In the genomic region with DNA sequence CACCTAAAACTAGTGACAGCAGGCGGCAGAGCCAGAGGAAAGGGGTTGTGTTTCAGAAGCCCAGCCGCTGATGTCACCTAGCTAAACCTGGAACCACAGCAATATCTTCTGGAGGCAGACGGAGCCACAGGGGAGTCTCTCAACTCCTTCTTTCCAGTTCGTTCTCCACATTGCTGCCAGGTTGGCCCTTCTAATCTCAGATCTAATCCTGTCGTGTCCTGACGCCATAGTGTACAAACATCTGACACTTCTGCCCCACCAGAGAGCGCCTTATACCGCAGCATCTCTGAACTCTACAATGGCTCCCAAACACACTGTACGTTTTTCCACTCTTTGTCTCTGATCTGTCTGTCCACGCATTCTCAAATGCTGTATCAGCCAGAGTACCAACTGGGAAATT, we compare ENCODE assay signal across 18 cellular contexts.
DNase-seq lines count a peak whose midpoint lies in the region; ATAC-seq and TF ChIP-seq lines count a peak whose summit lies in the region.
"Had no signal": no experiment of that assay in that cellular context is flagged by ENCODE, and none has a peak within 500 bp of the region (broad histone marks: within the 10 kb centered on the region; RNA-seq: fewer than 3 reads in every experiment).

No MANE protein-coding gene starts in this region.

- POLR2A ChIA-PET in HCT116 (lab: Charles Lee) (no interaction called here), HEK293T (lab: Yijun Ruan, JAX) (no interaction called here)

- H3K4me3 ChIP-seq in BLaER1 (no peak overlapping the region), HCT116 (replicated peaks in 1 of 2; ENCODE audit: low read depth in 1 of 2, low read length in 2 of 2) (no peak overlapping the region)
- H3K4me3 ChIP-seq: spleen had no signal

- H3K9me3 ChIP-seq in BLaER1 (peaks cover 30% of the 10 kb centered on the region), HCT116 (ENCODE audit: control insufficient read depth in 1 of 2, insufficient read depth in 1 of 2, low read depth in 1 of 2, low read length in 2 of 2) (no peaks in the 10 kb centered on the region)
- H3K9me3 ChIP-seq: spleen had no signal

- peak overlapping the region; percentile 67 for H3K4me2 ChIP-seq in BLaER1
- no peak overlapping the region for H3K4me2 ChIP-seq in HCT116 (ENCODE audit: low read length)

- no peak overlapping the region for H2AFZ ChIP-seq in HCT116 (ENCODE audit: low read depth, low read length, poor library complexity, severe bottlenecking)
- H2AFZ ChIP-seq: parathyroid adenoma had no signal

- no peak for ATAC-seq in HCT116
- ATAC-seq: left colon; stimulated activated effector memory CD8-positive, alpha-beta T cell treated with anti-CD3 and anti-CD28 coated beads, Interleukin-12 subunit alpha, Interleukin-12 subunit beta, amount 100 ng/mL, for 72 hours had no signal

- H4K20me1 ChIP-seq in BLaER1 (no peaks in the 10 kb centered on the region), HCT116 (ENCODE audit: insufficient read depth) (no peaks in the 10 kb centered on the region)

- CTCF ChIA-PET in HCT116 (lab: Charles Lee): no interaction called here
- CTCF ChIA-PET in HEK293T (lab: Yijun Ruan, JAX): no interaction called here

- no TSS peak for BruUV-seq in HCT116 (replicated peaks; lab: Mats Ljungman, UMichigan)

- H3K27ac ChIP-seq in BLaER1 (peak overlapping the region; percentile 78), HCT116 (ENCODE audit: low read depth, low read length) (no peak overlapping the region)
- H3K27ac ChIP-seq: parathyroid adenoma, spleen had no signal

- H3K4me1 ChIP-seq in BLaER1 (peaks cover 70% of the 10 kb centered on the region), HCT116 (ENCODE audit: control insufficient read depth in 1 of 2, insufficient read depth in 2 of 2, low read length in 2 of 2) (peaks cover 6% of the 10 kb centered on the region in 2 experiments)
- H3K4me1 ChIP-seq: parathyroid adenoma had no signal

- DNase-seq in HCT116 (ENCODE audit: low read depth, low spot score): no peak
- DNase-seq in NCI-H82 treated with DMSO at 0.1 percent for 48 hours (lab: John Stamatoyannopoulos, UW; ENCODE audit: unreplicated experiment): peak; percentile 20
- DNase-seq in islet precursor cell: peak; percentile 52
- DNase-seq in hepatic stellate cell (ENCODE audit: low spot score): no peak
- DNase-seq in HEK293T (ENCODE audit: extremely low spot score): no peak
- no peak for DNase-seq in NCI-H1930 (lab: John Stamatoyannopoulos, UW)
- no peak for DNase-seq in activated naive CD4-positive, alpha-beta T cell treated with Interleukin-2 at 50 U/mL for 16 hours
- DNase-seq: activated CD4-positive, alpha-beta memory T cell treated with anti-CD3 and anti-CD28 coated beads for 36 hours; DMS79; effector CD4-positive, alpha-beta T cell; HFFc6; left colon; MV-4-11; NCI-H446; spleen had no signal

- no peak for TF ChIP-seq POLR2A in HCT116 (IDR thresholded peaks at IDR 0.05; ENCODE audit: borderline replicate concordance, extremely low read depth, insufficient read depth, insufficient read length)

- no peak for TF ChIP-seq CTCF in HCT116 (IDR thresholded peaks at IDR 0.05 in 2 of 3, conservative IDR thresholded peaks at IDR 0.05 in 1 of 3; ENCODE audit: borderline replicate concordance in 1 of 3, insufficient read depth in 1 of 3, low read depth in 2 of 3, low read length in 2 of 3)

- no peaks in the 10 kb centered on the region for H3K27me3 ChIP-seq in BLaER1
- no peaks in the 10 kb centered on the region for H3K27me3 ChIP-seq in HCT116 (ENCODE audit: insufficient read depth, low read length)
- H3K27me3 ChIP-seq: spleen had no signal

- intact Hi-C loops in HCT116 (cut with micrococcal nuclease): no loop called here

- H3K36me3 ChIP-seq in BLaER1 (peaks cover 5% of the 10 kb centered on the region; the same call in 1 of the 2 replicates), HCT116 (ENCODE audit: control insufficient read depth in 1 of 2, insufficient read depth in 2 of 2, low read length in 2 of 2) (no peaks in the 10 kb centered on the region)
- H3K36me3 ChIP-seq: spleen had no signal

- no peaks in the 10 kb centered on the region for H3K79me2 ChIP-seq in HCT116 (ENCODE audit: insufficient read depth, low read length)
- H3K79me2 ChIP-seq: parathyroid adenoma had no signal

- H3K9me2 ChIP-seq in HCT116 (ENCODE audit: insufficient read depth): no peaks in the 10 kb centered on the region

- H3K9ac ChIP-seq in BLaER1 (no peak overlapping the region), HCT116 (ENCODE audit: low read length) (no peak overlapping the region)
- H3K9ac ChIP-seq: parathyroid adenoma had no signal

- RAD21 ChIA-PET in HCT116 (lab: Charles Lee; ENCODE audit: low non-redundant PET in 1 of 2, low total read pairs in 2 of 2, uncharacterized antibody in 2 of 2, unreplicated experiment in 2 of 2): no interaction called here

- TF ChIP-seq RAD21 in HCT116 (IDR thresholded peaks at IDR 0.05; ENCODE audit: low read depth): peak; percentile 24; the same call in 1 of the 2 replicates

TF ChIP-seq in HCT116, 20 proteins besides CTCF, POLR2A, EP300 and RAD21:
- no peak for TF ChIP-seq YY1 (IDR thresholded peaks at IDR 0.05; ENCODE audit: extremely low read depth, insufficient replicate concordance, low read depth, low read length)
- no peak for TF ChIP-seq EGR1 (IDR thresholded peaks at IDR 0.05; ENCODE audit: low read depth)
- TF ChIP-seq CEBPB (IDR thresholded peaks at IDR 0.05; ENCODE audit: low read depth): no peak
- TF ChIP-seq TCF7L2 (IDR thresholded peaks at IDR 0.05; ENCODE audit: borderline replicate concordance, extremely low read depth, insufficient read depth, insufficient read length): no peak
- no peak for TF ChIP-seq ELF1 (IDR thresholded peaks at IDR 0.05; ENCODE audit: borderline replicate concordance, low read depth)
- no peak for TF ChIP-seq EZH2 (IDR thresholded peaks at IDR 0.05)
- no peak for TF ChIP-seq JUND (IDR thresholded peaks at IDR 0.05)
- TF ChIP-seq SIN3A (IDR thresholded peaks at IDR 0.05; ENCODE audit: low read depth): no peak
TF ChIP-seq in HCT116: peak in this region for 0.

TF ChIP-seq in HEK293T, 16 proteins besides CTCF, POLR2A, EP300 and RAD21:
- TF ChIP-seq ELF4 (IDR thresholded peaks at IDR 0.05) (no peak), PKNOX1 (IDR thresholded peaks at IDR 0.05) (no peak), FOXM1 (IDR thresholded peaks at IDR 0.05; ENCODE audit: borderline replicate concordance) (no peak), FOXK2 (IDR thresholded peaks at IDR 0.05) (no peak), SUZ12 (IDR thresholded peaks at IDR 0.05) (no peak)

Comparison
In these comparisons a context has a peak if more than half of its experiments do, and no peak if none do; other contexts are left out.
1. DNase-seq: peak in NCI-H82 treated with DMSO at 0.1 percent for 48 hours (single experiment) and islet precursor cell (single experiment); none in HCT116 (single experiment), hepatic stellate cell (single experiment), HEK293T (single experiment), NCI-H1930 (0 of 2) and activated naive CD4-positive, alpha-beta T cell treated with Interleukin-2 at 50 U/mL for 16 hours (single experiment).